Comparison of ENCODE assay signal across 27 cellular contexts in the genomic region with DNA sequence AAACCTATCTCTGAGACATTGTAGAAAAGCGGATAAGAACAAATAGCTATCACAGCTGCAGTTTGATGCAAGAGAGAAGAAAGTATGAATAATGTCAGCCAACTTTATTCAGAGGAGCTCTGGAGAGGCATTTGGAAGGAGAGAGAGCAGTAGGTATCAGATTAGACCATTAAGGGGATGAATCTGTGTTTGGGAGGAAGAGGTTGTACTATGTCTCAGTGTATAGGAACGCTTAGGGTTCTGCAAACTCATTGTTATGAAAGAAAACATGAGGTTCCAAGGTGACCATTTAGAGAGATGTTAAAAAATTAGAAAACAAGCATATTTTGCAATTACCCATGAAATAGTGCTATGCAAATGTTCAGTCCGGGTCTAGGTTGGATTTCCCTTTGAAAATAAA.
"Had no signal": no experiment of that assay in that cellular context is flagged by ENCODE, and none has a peak within 500 bp of the region (broad histone marks: within the 10 kb centered on the region; RNA-seq: fewer than 3 reads in every experiment).

No MANE protein-coding gene starts in this region.

- DNase-seq: activated CD4-positive, alpha-beta T cell treated with anti-CD3 and anti-CD28 coated beads for 48 hours; activated CD4-positive, alpha-beta T cell treated with anti-CD3 and anti-CD28 coated beads, Interleukin-2, amount 50 U/mL, for 48 hours; activated CD8-positive, alpha-beta memory T cell treated with anti-CD3 and anti-CD28 coated beads for 24 hours; activated effector memory CD4-positive, alpha-beta T cell treated with anti-CD3 and anti-CD28 coated beads, Interleukin-2, amount 50 U/mL, for 16 hours; activated naive CD4-positive, alpha-beta T cell treated with anti-CD3 and anti-CD28 coated beads for 36 hours; activated naive CD8-positive, alpha-beta T cell treated with anti-CD3 and anti-CD28 coated beads for 36 hours; adrenal gland; aorta; central memory CD4-positive, alpha-beta T cell; endodermal cell; left cardiac atrium; left ventricle myocardium superior; mucosa of descending colon; right lobe of liver; stimulated activated naive CD4-positive, alpha-beta T cell; T-cell; tibial artery had no signal

- H3K27ac ChIP-seq: adrenal gland, gastroesophageal sphincter, hepatocyte, right lobe of liver, suprapubic skin, tibial artery, VCaP had no signal

- H3K27me3 Mint-ChIP-seq: activated naive CD8-positive, alpha-beta T cell treated with anti-CD3 and anti-CD28 coated beads for 36 hours; brain; dendritic cell treated with granulocyte-macrophage colony-stimulating factor and Interleukin-4, amounts not matched to agents 40 ng/mL and 50 ng/mL, for 4 days; T-cell had no signal

- H3K4me1 Mint-ChIP-seq: activated naive CD8-positive, alpha-beta T cell treated with anti-CD3 and anti-CD28 coated beads for 36 hours; brain; endodermal cell; nephron had no signal

- H3K4me3 Mint-ChIP-seq: activated naive CD4-positive, alpha-beta T cell treated with anti-CD3 and anti-CD28 coated beads for 36 hours; activated naive CD8-positive, alpha-beta T cell treated with anti-CD3 and anti-CD28 coated beads for 36 hours; activated T-helper 1 cell treated with anti-CD3 and anti-CD28 coated beads, Interleukin-12 subunit alpha, Interleukin-12 subunit beta, Interleukin-2, Interleukin-4 antibody, amounts not matched to agents 30 ng/mL and 10 ng/mL and 1 ng/mL, durations not matched to agents 14 hours and 24 hours and 36 hours; brain; dendritic cell treated with granulocyte-macrophage colony-stimulating factor and Interleukin-4, amounts not matched to agents 40 ng/mL and 50 ng/mL, for 4 days; endodermal cell; nephron; T-cell had no signal

- H3K4me3 ChIP-seq: adrenal gland, gastroesophageal sphincter, hepatocyte, mucosa of descending colon, right lobe of liver, suprapubic skin, tibial artery had no signal

- H3K79me2 ChIP-seq: hepatocyte had no signal

- H2AFZ ChIP-seq: hepatocyte had no signal

- H3K27ac Mint-ChIP-seq: activated naive CD4-positive, alpha-beta T cell treated with anti-CD3 and anti-CD28 coated beads for 36 hours; activated naive CD8-positive, alpha-beta T cell treated with anti-CD3 and anti-CD28 coated beads for 36 hours; activated T-helper 1 cell treated with anti-CD3 and anti-CD28 coated beads, Interleukin-12 subunit alpha, Interleukin-12 subunit beta, Interleukin-2, Interleukin-4 antibody, amounts not matched to agents 30 ng/mL and 10 ng/mL and 1 ng/mL, durations not matched to agents 14 hours and 24 hours and 36 hours; brain; dendritic cell treated with granulocyte-macrophage colony-stimulating factor and Interleukin-4, amounts not matched to agents 40 ng/mL and 50 ng/mL, for 4 days; endodermal cell; nephron; T-cell had no signal

- H3K36me3 Mint-ChIP-seq: activated naive CD8-positive, alpha-beta T cell treated with anti-CD3 and anti-CD28 coated beads for 36 hours; brain; T-cell had no signal

- H3K4me1 ChIP-seq: adrenal gland, gastroesophageal sphincter, right lobe of liver, suprapubic skin, tibial artery had no signal

- H3K36me3 ChIP-seq: adrenal gland, gastroesophageal sphincter, right lobe of liver, suprapubic skin, tibial artery had no signal

- H3K9me3 Mint-ChIP-seq: activated naive CD4-positive, alpha-beta T cell treated with anti-CD3 and anti-CD28 coated beads for 36 hours; activated T-helper 1 cell treated with anti-CD3 and anti-CD28 coated beads, Interleukin-12 subunit alpha, Interleukin-12 subunit beta, Interleukin-2, Interleukin-4 antibody, amounts not matched to agents 30 ng/mL and 10 ng/mL and 1 ng/mL, durations not matched to agents 14 hours and 24 hours and 36 hours; endodermal cell had no signal

- ATAC-seq: activated CD4-positive, CD25-positive, alpha-beta regulatory T cell treated with anti-CD3 and anti-CD28 coated beads, Interleukin-2, amount 50 U/mL, for 24 hours; esophagus mucosa; gastroesophageal sphincter; left cardiac atrium; left ventricle myocardium superior; mucosa of descending colon; right lobe of liver; T-cell had no signal

- H3K27me3 ChIP-seq: adrenal gland, gastroesophageal sphincter, hepatocyte, right lobe of liver, suprapubic skin, tibial artery had no signal

- H3K4me2 ChIP-seq: hepatocyte had no signal

- H3K9me3 ChIP-seq: adrenal gland, gastroesophageal sphincter, mucosa of descending colon, right lobe of liver had no signal
